ENCODE assay signal across 26 cellular contexts in genomic region chr6:75250552-75250951, GRCh38.
"Had no signal": no experiment of that assay in that cellular context is flagged by ENCODE, and none has a peak within 500 bp of the region (broad histone marks: within the 10 kb centered on the region; RNA-seq: fewer than 3 reads in every experiment).

No MANE protein-coding gene starts in this region.

- H3K36me3 ChIP-seq: ovary, thoracic aorta had no signal

- H3K27me3 ChIP-seq: right lobe of liver, sigmoid colon, stomach, thyroid gland, tibial nerve, upper lobe of left lung, vagina had no signal

- H3K4me1 ChIP-seq: neural progenitor cell, parathyroid adenoma, psoas muscle, right lobe of liver, sigmoid colon, stomach, thyroid gland, tibial nerve, upper lobe of left lung, vagina had no signal

- ATAC-seq: natural killer cell; psoas muscle; right cardiac atrium; right lobe of liver; stimulated activated effector memory CD8-positive, alpha-beta T cell treated with anti-CD3 and anti-CD28 coated beads, Interleukin-12 subunit alpha, Interleukin-12 subunit beta, amount 100 ng/mL, for 72 hours; stimulated activated naive B cell treated with anti-CD40 and anti-IgM and Interleukin-4, amounts not matched to agents 10 μg/mL and 1 μg/mL and 100 μg/mL, for 72 hours had no signal

- DNase-seq: natural killer cell; occipital lobe; ovary; posterior cingulate gyrus; psoas muscle; right cardiac atrium; right lobe of liver; sigmoid colon; small intestine; stimulated activated CD4-positive, alpha-beta T cell treated with anti-CD3 and anti-CD28 coated beads, Interleukin-15, amount 100 ng/mL, for 24 hours; stimulated activated CD4-positive, alpha-beta T cell treated with anti-CD3 and anti-CD28 coated beads, Interleukin-2, amount 100 ng/mL, for 24 hours; stimulated activated CD4-positive, alpha-beta T cell treated with anti-CD3 and anti-CD28 coated beads, Interleukin-2, amount 100 ng/mL, for 48 hours; stimulated activated CD4-positive, alpha-beta T cell treated with anti-CD3 and anti-CD28 coated beads, Interleukin-4, amount 100 ng/mL, for 24 hours; stimulated activated naive B cell treated with anti-CD40 and anti-IgM and Interleukin-4, amounts not matched to agents 10 μg/mL and 1 μg/mL and 100 μg/mL, for 72 hours; stimulated activated naive CD4-positive, alpha-beta T cell treated with Interleukin-2 at 50 U/mL for 16 hours; stomach; thyroid gland; trophoblast cell; upper lobe of left lung had no signal

- H3K9me3 ChIP-seq: ovary, psoas muscle, right lobe of liver, sigmoid colon, stomach, thoracic aorta, thyroid gland, tibial nerve, upper lobe of left lung, vagina had no signal

- FAIRE-seq: small intestine, urothelium cell line had no signal

- H3K9ac ChIP-seq: neural progenitor cell, parathyroid adenoma had no signal

- H3K27ac ChIP-seq: neural progenitor cell, ovary, parathyroid adenoma, psoas muscle, right lobe of liver, sigmoid colon, stomach, thoracic aorta, thyroid gland, tibial nerve, upper lobe of left lung, vagina had no signal

- H3K4me3 ChIP-seq: neural progenitor cell, ovary, psoas muscle, right lobe of liver, sigmoid colon, stomach, thoracic aorta, thyroid gland, tibial nerve, upper lobe of left lung, vagina had no signal
